34 cellular contexts compared by ENCODE assay signal in genomic region chr5:147276497-147276896, GRCh38.
"Had no signal": no experiment of that assay in that cellular context is flagged by ENCODE, and none has a peak within 500 bp of the region (broad histone marks: within the 10 kb centered on the region; RNA-seq: fewer than 3 reads in every experiment).

No MANE protein-coding gene starts in this region.

- H3K4me3 ChIP-seq: MG63 had no signal

- H3K36me3 ChIP-seq: MG63 had no signal

- H3K27ac ChIP-seq: KMS-11 had no signal

- H3K9me3 ChIP-seq: MG63 had no signal

- DNase-seq: Karpas-422, Kasumi-1, KG1, MG63, MM.1S, MV-4-11, NCI-H1048, NCI-H1092, NCI-H1092 treated with DMSO at 0.1 percent for 48 hours, NCI-H1105, NCI-H1105 treated with DMSO at 0.1 percent for 48 hours, NCI-H1417, NCI-H1417 treated with DMSO at 0.1 percent for 48 hours, NCI-H1436, NCI-H1436 treated with DMSO at 0.1 percent for 48 hours, NCI-H146, NCI-H1694, NCI-H1694 treated with DMSO at 0.1 percent for 48 hours, NCI-H187, NCI-H187 treated with DMSO at 0.1 percent for 48 hours, NCI-H1930, NCI-H2029, NCI-H2029 treated with DMSO at 0.1 percent for 48 hours, NCI-H2081, NCI-H2081 treated with DMSO at 0.1 percent for 48 hours, NCI-H2107, NCI-H2171, NCI-H2171 treated with DMSO at 0.1 percent for 48 hours, NCI-H2227 treated with DMSO at 0.1 percent for 48 hours, NCI-H226, NCI-H345, NCI-H446, NCI-H446 treated with DMSO at 0.1 percent for 48 hours had no signal
